ENCODE assay signal across 18 cellular contexts in the genomic region with DNA sequence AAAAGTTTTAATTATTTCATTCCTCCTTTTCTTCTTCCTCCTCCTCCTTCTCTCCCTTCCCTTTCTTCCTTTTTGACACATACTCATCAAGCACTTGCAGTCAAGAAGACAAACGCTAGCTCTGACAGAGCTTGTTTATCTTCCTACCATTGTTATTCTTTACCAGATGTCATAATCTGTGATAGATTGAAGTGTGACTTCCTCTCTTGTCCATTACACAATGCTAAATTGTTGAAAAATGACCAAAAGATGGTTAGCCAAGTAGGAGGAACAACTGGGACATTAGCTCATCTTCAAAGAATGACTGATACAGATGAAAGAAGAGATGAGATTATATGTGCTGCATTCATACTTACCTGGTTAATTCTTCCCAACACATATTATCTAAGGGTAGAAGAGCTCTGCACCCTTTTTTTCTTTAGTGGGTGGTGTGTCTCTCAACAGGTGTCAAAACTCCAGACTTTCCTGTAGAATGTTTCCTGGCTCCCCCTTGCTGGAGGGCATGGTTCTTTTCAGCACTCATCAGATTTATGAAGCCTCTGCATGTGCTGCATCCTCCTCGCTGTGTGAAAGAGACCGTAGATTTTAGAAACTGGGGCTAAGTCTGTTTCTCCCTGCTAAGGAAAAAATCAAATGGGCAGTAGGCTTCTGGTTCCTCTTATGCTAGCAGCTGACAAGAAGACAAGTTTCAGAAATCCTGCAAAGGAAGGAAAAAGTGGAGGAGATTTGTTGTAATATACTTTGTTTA.
A peak's percentile ranks its signal among the peaks of the same experiment; 100 is the strongest.
DNase-seq lines count a peak whose midpoint lies in the region; ATAC-seq, FAIRE-seq and TF ChIP-seq lines count a peak whose summit lies in the region.
"Had no signal": no experiment of that assay in that cellular context is flagged by ENCODE, and none has a peak within 500 bp of the region (broad histone marks: within the 10 kb centered on the region; RNA-seq: fewer than 3 reads in every experiment).

No MANE protein-coding gene starts in this region.

- no peak for TF ChIP-seq POLR2A in gastrocnemius medialis (IDR thresholded peaks at IDR 0.05)

- no peak for FAIRE-seq in GM19239 (lab: Jason Lieb, UNC)
- FAIRE-seq: GM12891 had no signal

- H3K27me3 ChIP-seq in fibroblast of lung (ENCODE audit: control insufficient read depth, insufficient read depth, low read length) (no peaks in the 10 kb centered on the region), gastrocnemius medialis (no peaks in the 10 kb centered on the region), foreskin keratinocyte (no peaks in the 10 kb centered on the region)
- H3K27me3 ChIP-seq: right lobe of liver, vagina had no signal

- intact Hi-C loops in gastrocnemius medialis (cut with DNase I; ENCODE audit: low total_unique reads), result no loop called here

- H3K4me2 ChIP-seq in fibroblast of lung (ENCODE audit: extremely low read depth, insufficient read depth, low read length), result no peak overlapping the region
- H3K4me2 ChIP-seq: KMS-11, PC-9 had no signal

- no peaks in the 10 kb centered on the region for H3K36me3 ChIP-seq in fibroblast of lung (ENCODE audit: control insufficient read depth, insufficient read depth, low read length)
- no peaks in the 10 kb centered on the region for H3K36me3 ChIP-seq in gastrocnemius medialis
- H3K36me3 ChIP-seq: esophagus muscularis mucosa, right lobe of liver, vagina had no signal

- in situ Hi-C loops in gastrocnemius medialis (cut with MboI; ENCODE audit: low sequenced_read_pairs in 4 of 4), result no loop called here

- no peaks in the 10 kb centered on the region for H3K79me2 ChIP-seq in fibroblast of lung (ENCODE audit: control insufficient read depth, insufficient read depth, low read length)

- H2AFZ ChIP-seq in fibroblast of lung (ENCODE audit: low read length), result no peak overlapping the region
- H2AFZ ChIP-seq: PC-9 had no signal

- no peak overlapping the region for H3K4me3 ChIP-seq in fibroblast of lung (replicated peaks in 1 of 4; ENCODE audit: control extremely low read depth in 1 of 4, insufficient read depth in 1 of 4, low read depth in 3 of 4, low read length in 4 of 4)
- no peak overlapping the region for H3K4me3 ChIP-seq in gastrocnemius medialis
- H3K4me3 ChIP-seq: esophagus muscularis mucosa, PC-9, right lobe of liver, vagina had no signal

- no peaks in the 10 kb centered on the region for H4K20me1 ChIP-seq in fibroblast of lung (ENCODE audit: control insufficient read depth, extremely low read depth, insufficient read depth, low read length)

- H3K27ac ChIP-seq in fibroblast of lung (ENCODE audit: insufficient read depth, low read length), result no peak overlapping the region
- H3K27ac ChIP-seq in gastrocnemius medialis, result no peak overlapping the region
- H3K27ac ChIP-seq in foreskin keratinocyte, result no peak overlapping the region
- H3K27ac ChIP-seq: KMS-11, PC-9, right lobe of liver, vagina had no signal

- peak; percentile 70 to 73 for ATAC-seq in gastrocnemius medialis
- no peak for ATAC-seq in foreskin keratinocyte
- ATAC-seq: left cardiac atrium had no signal

- H3K9ac ChIP-seq in fibroblast of lung (ENCODE audit: insufficient read depth, low read length), result no peak overlapping the region
- H3K9ac ChIP-seq: KMS-11 had no signal

- TF ChIP-seq CTCF in fibroblast of lung (conservative IDR thresholded peaks at IDR 0.05 in 1 of 2, IDR thresholded peaks at IDR 0.05 in 1 of 2; ENCODE audit: low read depth in 1 of 2, low read length in 2 of 2) (no peak), gastrocnemius medialis (IDR thresholded peaks at IDR 0.05 in 4 of 5, conservative IDR thresholded peaks at IDR 0.05 in 1 of 5) (no peak), foreskin keratinocyte (conservative IDR thresholded peaks at IDR 0.05) (no peak)

- DNase-seq in ELR (ENCODE audit: low read depth) (peak; percentile 26), LHCN-M2 (ENCODE audit: low read depth) (peak; percentile 74), fibroblast of lung (ENCODE audit: low read depth in 2 of 2) (peak; percentile 9 to 12), gastrocnemius medialis (no peak), AG08396 (ENCODE audit: low spot score) (no peak), GM19239 (ENCODE audit: insufficient read length, low spot score) (no peak), foreskin keratinocyte (no peak)
- DNase-seq: activated CD4-positive, CD25-positive, alpha-beta regulatory T cell treated with anti-CD3 and anti-CD28 coated beads, Interleukin-2, amount 50 U/mL, for 72 hours; activated naive CD8-positive, alpha-beta T cell treated with anti-CD3 and anti-CD28 coated beads for 36 hours; Calu3; left cardiac atrium; nucleus accumbens; PC-9; right lobe of liver had no signal

- H3K4me1 ChIP-seq in fibroblast of lung (ENCODE audit: control insufficient read depth, extremely low read depth, insufficient read depth, low read length) (peaks cover 6% of the 10 kb centered on the region), gastrocnemius medialis (peaks cover 0 to 2% of the 10 kb centered on the region in 2 donors), foreskin keratinocyte (peaks cover 33% of the 10 kb centered on the region)

- H3K9me3 ChIP-seq in fibroblast of lung (ENCODE audit: control insufficient read depth, insufficient read depth, low read depth, low read length) (no peaks in the 10 kb centered on the region), gastrocnemius medialis (no peaks in the 10 kb centered on the region)
- H3K9me3 ChIP-seq: esophagus muscularis mucosa, right lobe of liver, vagina had no signal

Comparison
In these comparisons a context has a peak if more than half of its experiments do, and no peak if none do; other contexts are left out.
1. DNase-seq: peak in ELR (single experiment), LHCN-M2 (single experiment) and fibroblast of lung (2 of 2); none in gastrocnemius medialis (0 of 2), AG08396 (single experiment), GM19239 (single experiment) and foreskin keratinocyte (0 of 2).